In the genomic region with DNA sequence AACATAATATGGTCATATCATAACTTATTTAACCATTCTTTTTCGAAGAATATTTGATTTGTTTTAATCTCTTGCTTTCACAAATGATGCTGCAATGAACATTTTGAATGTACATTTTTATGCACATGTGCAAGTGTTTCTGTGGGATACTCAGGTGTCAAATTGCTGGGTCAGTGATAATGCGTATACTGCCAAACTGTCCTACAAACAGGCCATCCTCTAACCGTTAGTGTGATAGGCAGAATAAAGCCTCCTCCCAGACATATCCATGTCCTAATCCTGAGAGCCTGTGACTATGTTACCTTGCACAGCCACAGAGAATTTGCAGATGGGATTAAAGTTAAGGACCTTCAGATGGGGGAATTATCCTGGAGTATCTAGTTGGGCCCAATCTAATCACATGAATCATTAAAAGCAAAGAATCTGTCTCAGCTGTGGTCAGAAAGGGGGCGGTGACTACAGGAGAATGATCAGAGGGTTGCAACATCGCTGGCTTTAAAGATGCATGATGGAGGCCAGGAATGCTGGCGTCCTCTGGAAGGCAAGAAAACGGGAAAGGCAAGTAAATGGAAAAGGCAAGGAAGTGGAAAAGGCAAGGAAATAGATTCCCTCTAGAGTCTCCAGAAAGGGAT, we compare ENCODE assay signal across 15 cellular contexts. TPM values are rescaled to one million over a fixed set of nuclear protein-coding genes. Genes with fewer than 3 reads are reported as not detected.
DNase-seq lines count a peak whose midpoint lies in the region; ATAC-seq, FAIRE-seq and TF ChIP-seq lines count a peak whose summit lies in the region.
"Had no signal": no experiment of that assay in that cellular context is flagged by ENCODE, and none has a peak within 500 bp of the region (broad histone marks: within the 10 kb centered on the region; RNA-seq: fewer than 3 reads in every experiment).

No MANE protein-coding gene starts in this region.

- H3K36me3 Mint-ChIP-seq in GM23338 (ENCODE audit: low read depth) (no peaks in the 10 kb centered on the region), WTC11 (no peaks in the 10 kb centered on the region)
- H3K36me3 Mint-ChIP-seq: activated CD4-positive, alpha-beta memory T cell treated with anti-CD3 and anti-CD28 coated beads for 36 hours; activated naive CD4-positive, alpha-beta T cell treated with anti-CD3 and anti-CD28 coated beads, Interleukin-2, amount 10 ng/mL, durations not matched to agents 7 days and 5 days had no signal

- CTCF ChIA-PET in WTC11 (lab: Charles Lee), result no interaction called here
- CTCF ChIA-PET in HepG2 (lab: Yijun Ruan, JAX; ENCODE audit: low intra/inter-chr PET ratio, low total read pairs), result no interaction called here

- TF ChIP-seq POLR2A in stomach (IDR thresholded peaks at IDR 0.05) (no peak), HepG2 (IDR thresholded peaks at IDR 0.05; ENCODE audit: insufficient read depth in 1 of 2, low read depth in 2 of 2, low read length in 2 of 2) (no peak)

- H3K4me3 ChIP-seq in GM23338 (no peak overlapping the region), right cardiac atrium (ENCODE audit: low read length) (no peak overlapping the region), stomach (no peak overlapping the region), HepG2 (replicated peaks in 1 of 3; ENCODE audit: insufficient read depth in 1 of 3, low read depth in 2 of 3, low read length in 3 of 3) (no peak overlapping the region)
- H3K4me3 ChIP-seq: skin epidermis had no signal

- WGBS in right cardiac atrium, result 72% methylated on average over 7 of the region's 7 CpGs
- 72 to 75% (median 75%) methylated on average over 7 of the region's 7 CpGs for WGBS in stomach, 5 donors
- WGBS in HepG2 (ENCODE audit: low lambda C conversion rate), result 1% methylated on average over 7 of the region's 7 CpGs

- peaks cover 3% of the 10 kb centered on the region; the same call in 1 of the 3 replicates for H3K4me1 Mint-ChIP-seq in GM23338
- H3K4me1 Mint-ChIP-seq in WTC11, result 0 out of 2 replicates have a peak, but pooled peaks cover 3% of the 10 kb centered on the region
- H3K4me1 Mint-ChIP-seq: activated naive CD4-positive, alpha-beta T cell treated with anti-CD3 and anti-CD28 coated beads, Interleukin-2, amount 10 ng/mL, durations not matched to agents 7 days and 5 days had no signal

- H3K36me3 ChIP-seq in GM23338 (ENCODE audit: insufficient read depth), result no peaks in the 10 kb centered on the region
- no peaks in the 10 kb centered on the region for H3K36me3 ChIP-seq in stomach
- H3K36me3 ChIP-seq in HepG2 (replicated peaks in 1 of 2; ENCODE audit: control insufficient read depth in 1 of 2, insufficient read depth in 2 of 2, low read length in 2 of 2), result no peaks in the 10 kb centered on the region

- H4K20me1 ChIP-seq in GM23338 (replicated peaks; ENCODE audit: insufficient read depth), result no peaks in the 10 kb centered on the region
- H4K20me1 ChIP-seq in HepG2 (ENCODE audit: insufficient read depth, low read length), result no peaks in the 10 kb centered on the region

- H3K9me3 Mint-ChIP-seq in GM23338, result no peaks in the 10 kb centered on the region
- H3K9me3 Mint-ChIP-seq in WTC11, result no peaks in the 10 kb centered on the region
- H3K9me3 Mint-ChIP-seq: activated CD4-positive, alpha-beta memory T cell treated with anti-CD3 and anti-CD28 coated beads for 36 hours; activated naive CD4-positive, alpha-beta T cell treated with anti-CD3 and anti-CD28 coated beads, Interleukin-2, amount 10 ng/mL, durations not matched to agents 7 days and 5 days had no signal

- TF ChIP-seq RAD21 in HepG2 (CRISPR knock-in tag; IDR thresholded peaks at IDR 0.05), result no peak

- in situ Hi-C loops in HepG2 (cut with HindIII; ENCODE audit: extremely low pct_ligation_motif_present, low pct_unique_long_range_greater_than_20kb), result no loop called here

- POLR2A ChIA-PET in WTC11 (lab: Charles Lee), result no interaction called here
- POLR2A ChIA-PET in HepG2 (lab: Yijun Ruan, JAX), result no interaction called here

- H3K27ac ChIP-seq in GM23338 (ENCODE audit: low read depth), result no peak overlapping the region
- no peak overlapping the region for H3K27ac ChIP-seq in right cardiac atrium (ENCODE audit: low read length)
- H3K27ac ChIP-seq in stomach, result peak overlapping the region in 3 of 5 donors; percentile 53 to 65 (median 58)
- H3K27ac ChIP-seq in HepG2 (ENCODE audit: extremely low read length, insufficient read depth, low read length), result no peak overlapping the region

- H2AFZ ChIP-seq in GM23338 (no peak overlapping the region), HepG2 (ENCODE audit: low read length) (no peak overlapping the region)

- no peak overlapping the region for H3K9ac ChIP-seq in HepG2 (ENCODE audit: insufficient read depth, low read depth, low read length)

- no peaks in the 10 kb centered on the region for H3F3A ChIP-seq in GM23338 (replicated peaks; ENCODE audit: low read depth)

- H3K9me3 ChIP-seq in right cardiac atrium (ENCODE audit: control insufficient read depth, low read length), result no peaks in the 10 kb centered on the region
- no peaks in the 10 kb centered on the region for H3K9me3 ChIP-seq in stomach
- H3K9me3 ChIP-seq in HepG2 (ENCODE audit: low read length), result no peaks in the 10 kb centered on the region
- H3K9me3 ChIP-seq: Caco-2 had no signal

- H3K4me1 ChIP-seq in GM23338 (ENCODE audit: insufficient read depth), result no peaks in the 10 kb centered on the region
- H3K4me1 ChIP-seq in right cardiac atrium (ENCODE audit: control insufficient read depth, insufficient read depth, low read length), result peaks cover 1% of the 10 kb centered on the region
- peaks cover 0 to 9% (median 2%) of the 10 kb centered on the region in 4 donors for H3K4me1 ChIP-seq in stomach
- H3K4me1 ChIP-seq in HepG2 (ENCODE audit: insufficient read depth, low read length), result no peaks in the 10 kb centered on the region
- H3K4me1 ChIP-seq: Caco-2 had no signal

- no peaks in the 10 kb centered on the region for H3K9me2 ChIP-seq in GM23338 (ENCODE audit: insufficient read depth)

- ATAC-seq in GM23338, result peak; percentile 62
- ATAC-seq in WTC11, result peak; percentile 70
- ATAC-seq in right cardiac atrium, result peak; percentile 82 to 84
- no peak for ATAC-seq in HG02973 (IDR thresholded peaks at IDR 0.05; ENCODE audit: unreplicated experiment)
- ATAC-seq in HepG2, result no peak
- ATAC-seq in SK-N-SH treated with all-trans-retinoic acid at 6 μM for 48 hours, result no peak

- DNase-seq in GM23338 (ENCODE audit: low spot score), result peak; percentile 61
- no peak for DNase-seq in WTC11 (ENCODE audit: low spot score)
- DNase-seq in right cardiac atrium, result peak; percentile 40 to 77 (median 66)
- no peak for DNase-seq in stomach
- DNase-seq in HepG2 (ENCODE audit: low spot score), result no peak
- no peak for DNase-seq in HPDE6-E6E7 (ENCODE audit: extremely low spot score)
- DNase-seq: activated CD4-positive, alpha-beta memory T cell treated with anti-CD3 and anti-CD28 coated beads for 36 hours; activated naive CD4-positive, alpha-beta T cell treated with anti-CD3 and anti-CD28 coated beads, Interleukin-2, amount 10 ng/mL, durations not matched to agents 7 days and 5 days; Caco-2; hippocampal formation; Kasumi-1; NCI-H526 had no signal

- no TSS peak for BruUV-seq in HepG2 (replicated peaks; lab: Mats Ljungman, UMichigan)

- no peaks in the 10 kb centered on the region for H3K79me2 ChIP-seq in GM23338 (replicated peaks; ENCODE audit: insufficient read depth)
- no peaks in the 10 kb centered on the region for H3K79me2 ChIP-seq in HepG2 (ENCODE audit: insufficient read depth, low read length)

- H3K27ac Mint-ChIP-seq in GM23338 (no peak overlapping the region), WTC11 (no peak overlapping the region)
- H3K27ac Mint-ChIP-seq: activated CD4-positive, alpha-beta memory T cell treated with anti-CD3 and anti-CD28 coated beads for 36 hours; activated naive CD4-positive, alpha-beta T cell treated with anti-CD3 and anti-CD28 coated beads, Interleukin-2, amount 10 ng/mL, durations not matched to agents 7 days and 5 days had no signal

- no peaks in the 10 kb centered on the region for H3K27me3 ChIP-seq in GM23338 (ENCODE audit: insufficient read depth)
- H3K27me3 ChIP-seq in right cardiac atrium (ENCODE audit: control insufficient read depth, insufficient read depth), result no peaks in the 10 kb centered on the region
- H3K27me3 ChIP-seq in stomach, result no peaks in the 10 kb centered on the region
- no peaks in the 10 kb centered on the region for H3K27me3 ChIP-seq in HepG2 (ENCODE audit: control insufficient read depth in 1 of 2, insufficient read depth in 2 of 2, low read length in 2 of 2)

- H3K4me2 ChIP-seq in GM23338 (no peak overlapping the region), HepG2 (ENCODE audit: low read depth, low read length) (no peak overlapping the region)

- TF ChIP-seq CTCF in GM23338 (conservative IDR thresholded peaks at IDR 0.05; ENCODE audit: low read depth in 2 of 2) (no peak), WTC11 (IDR thresholded peaks at IDR 0.05) (no peak), stomach (IDR thresholded peaks at IDR 0.05) (no peak), HepG2 (CRISPR knock-in tag; IDR thresholded peaks at IDR 0.05) (no peak)

- intact Hi-C loops in right cardiac atrium (cut with DNase I) (no loop called here), stomach (cut with DNase I; ENCODE audit: low total_unique reads) (no loop called here), HepG2 (cut with micrococcal nuclease; ENCODE audit: unreplicated experiment) (no loop called here)

- no peak overlapping the region for H3K4me3 Mint-ChIP-seq in GM23338
- no peak overlapping the region for H3K4me3 Mint-ChIP-seq in WTC11
- H3K4me3 Mint-ChIP-seq: activated CD4-positive, alpha-beta memory T cell treated with anti-CD3 and anti-CD28 coated beads for 36 hours; activated naive CD4-positive, alpha-beta T cell treated with anti-CD3 and anti-CD28 coated beads, Interleukin-2, amount 10 ng/mL, durations not matched to agents 7 days and 5 days had no signal

- TF ChIP-seq EP300 in stomach (IDR thresholded peaks at IDR 0.05) (no peak), HepG2 (IDR thresholded peaks at IDR 0.05; ENCODE audit: low read depth in 2 of 2, low read length in 2 of 2) (no peak), HepG2 (CRISPR knock-in tag; IDR thresholded peaks at IDR 0.05; ENCODE audit: borderline replicate concordance) (no peak)

- peaks cover 7% of the 10 kb centered on the region for H3K27me3 Mint-ChIP-seq in GM23338 (ENCODE audit: insufficient read depth, low read depth, poor library complexity)
- no peaks in the 10 kb centered on the region for H3K27me3 Mint-ChIP-seq in WTC11 (ENCODE audit: low read depth)
- H3K27me3 Mint-ChIP-seq: activated CD4-positive, alpha-beta memory T cell treated with anti-CD3 and anti-CD28 coated beads for 36 hours; activated naive CD4-positive, alpha-beta T cell treated with anti-CD3 and anti-CD28 coated beads, Interleukin-2, amount 10 ng/mL, durations not matched to agents 7 days and 5 days had no signal

- FAIRE-seq in HepG2 (lab: Jason Lieb, UNC), result no peak

RNA-seq across cellular contexts. Expression of gene FZD1, which starts 46.7 kb away (rescaled TPM):
- 1.4 TPM in 2 replicates for total RNA-seq in GM23338 (2014; rRNA removed; shearing (Covaris generic))
- polyA plus RNA-seq in GM23338 (2016; fragmentation: Nextera tagmentation; extraction: Ambion mirVana) (0.34 and 0.42 TPM in 2 replicates), right cardiac atrium (15.4 TPM), stomach (1 to 10 TPM; 2.4 to 2.7 (median 2.4) TPM), HepG2 (2011; rRNA removed) (0.22 and 0.33 TPM in 2 replicates)
- total RNA-seq in WTC11 (2021) (2.0 TPM in 3 replicates), right cardiac atrium (10 to 100 TPM; 11.8 to 33.9 (median 27.2) TPM), stomach (10 to 100 TPM in 2 of 5 donors, 1 to 10 TPM in 3; 1.8 to 12.9 (median 8.7) TPM), HepG2 (2016; rRNA removed; fragmentation: Illumina TruSeq; extraction: Trizol) (0.51 and 0.80 TPM in 2 replicates)
- total RNA-seq in HepG2 (2016; cell fraction: cytosol; rRNA removed; fragmentation: Illumina TruSeq; extraction: Trizol; ENCODE audit: low read depth), result under 0.01 TPM in 1 of 2 replicates, not detected in the other
- total RNA-seq in HepG2 (2016; cell fraction: insoluble cytoplasmic fraction; rRNA removed; fragmentation: Illumina TruSeq; extraction: Trizol), result 0.45 and 0.78 TPM in 2 replicates
- total RNA-seq in HepG2 (2016; cell fraction: membrane; rRNA removed; fragmentation: Illumina TruSeq; extraction: Trizol), result 0.25 and 0.28 TPM in 2 replicates
- 0.65 and 0.75 TPM in 2 replicates for total RNA-seq in HepG2 (2016; cell fraction: nucleus; rRNA removed; fragmentation: Illumina TruSeq; extraction: Trizol)
- polyA plus RNA-seq in HepG2 (2011; cell fraction: cytosol; rRNA removed), result 0.27 and 0.34 TPM in 2 replicates
- 0.19 and 0.24 TPM in 2 replicates for polyA plus RNA-seq in HepG2 (2011; cell fraction: nucleus; rRNA removed)
- polyA plus RNA-seq in HepG2 (2012), result 0.12 and 0.15 TPM in 2 replicates
- 0.01 and 0.06 TPM in 2 replicates for polyA plus RNA-seq in HepG2 (2016; cell fraction: cytosol; fragmentation: Illumina TruSeq; extraction: Trizol; ENCODE audit: low read depth)
- 0.60 and 0.65 TPM in 2 replicates for polyA plus RNA-seq in HepG2 (2016; cell fraction: insoluble cytoplasmic fraction; fragmentation: Illumina TruSeq; extraction: Trizol; ENCODE audit: low read depth)
- polyA plus RNA-seq in HepG2 (2016; cell fraction: membrane; fragmentation: Illumina TruSeq; extraction: Trizol; ENCODE audit: low read depth), result 0.17 and 0.22 TPM in 2 replicates
- polyA plus RNA-seq in HepG2 (2016; cell fraction: nucleus; fragmentation: Illumina TruSeq; extraction: Trizol; ENCODE audit: insufficient read depth, low read depth), result 0.93 and 1.2 TPM in 2 replicates
- polyA minus RNA-seq in HepG2 (2011; rRNA and poly(A)+ RNA removed; ENCODE audit: low replicate concordance), result 1.3 and 4.1 TPM in 2 replicates
- 0.40 and 0.53 TPM in 2 replicates for polyA minus RNA-seq in HepG2 (2011; cell fraction: cytosol; rRNA and poly(A)+ RNA removed)
- 0.37 and 0.39 TPM in 2 replicates for polyA minus RNA-seq in HepG2 (2011; cell fraction: nucleus; rRNA and poly(A)+ RNA removed)

Comparison
In these comparisons a context has a peak if more than half of its experiments do, and no peak if none do; other contexts are left out.
1. ATAC-seq: peak in GM23338 (single experiment), WTC11 (single experiment) and right cardiac atrium (2 of 2); none in HG02973 (single experiment), HepG2 (single experiment) and SK-N-SH treated with all-trans-retinoic acid at 6 μM for 48 hours (single experiment).
2. DNase-seq: peak in GM23338 (single experiment) and right cardiac atrium (3 of 3); none in WTC11 (single experiment), stomach (single experiment), HepG2 (single experiment) and HPDE6-E6E7 (single experiment).
3. H3K27ac ChIP-seq: peak in stomach (3 of 5); none in GM23338 (single experiment), right cardiac atrium (single experiment) and HepG2 (single experiment).